In the genomic region with DNA sequence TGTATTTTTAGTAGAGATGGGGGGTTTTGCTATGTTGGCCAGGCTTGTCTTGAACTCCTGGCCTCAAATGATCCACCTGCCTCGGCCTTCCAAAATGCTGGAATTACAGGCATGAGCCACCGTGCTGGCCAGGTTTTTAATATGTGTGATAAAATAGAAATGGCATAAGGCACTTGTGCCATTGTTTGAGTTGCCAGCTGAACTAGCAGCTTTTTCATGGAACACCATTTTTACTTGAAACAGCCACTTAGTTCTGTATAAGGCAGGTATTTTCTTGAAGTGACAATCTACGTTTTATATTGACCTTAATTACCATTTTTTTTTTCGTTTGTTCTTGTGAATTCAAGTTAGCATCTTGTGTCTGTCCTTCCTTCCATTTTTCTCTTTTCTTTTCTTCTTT, we compare ENCODE assay signal across 10 cellular contexts.
"Had no signal": no experiment of that assay in that cellular context is flagged by ENCODE, and none has a peak within 500 bp of the region (broad histone marks: within the 10 kb centered on the region; RNA-seq: fewer than 3 reads in every experiment).

No MANE protein-coding gene starts in this region.

- H3K4me2 ChIP-seq: GM23338, KMS-11 had no signal

- H2AFZ ChIP-seq: GM23338 had no signal

- H3K27ac ChIP-seq: HL-60, KMS-11 had no signal

- DNase-seq: HCEC 1CT, HFFc6, IMR-90, Karpas-422, KBM-7 had no signal

- H3K9ac ChIP-seq: KMS-11 had no signal

- ATAC-seq: GM23338 had no signal

- H3K4me3 ChIP-seq: GM23338 had no signal

- FAIRE-seq: H1, H54 had no signal
